1 cellular context compared by ENCODE assay signal in the genomic region with DNA sequence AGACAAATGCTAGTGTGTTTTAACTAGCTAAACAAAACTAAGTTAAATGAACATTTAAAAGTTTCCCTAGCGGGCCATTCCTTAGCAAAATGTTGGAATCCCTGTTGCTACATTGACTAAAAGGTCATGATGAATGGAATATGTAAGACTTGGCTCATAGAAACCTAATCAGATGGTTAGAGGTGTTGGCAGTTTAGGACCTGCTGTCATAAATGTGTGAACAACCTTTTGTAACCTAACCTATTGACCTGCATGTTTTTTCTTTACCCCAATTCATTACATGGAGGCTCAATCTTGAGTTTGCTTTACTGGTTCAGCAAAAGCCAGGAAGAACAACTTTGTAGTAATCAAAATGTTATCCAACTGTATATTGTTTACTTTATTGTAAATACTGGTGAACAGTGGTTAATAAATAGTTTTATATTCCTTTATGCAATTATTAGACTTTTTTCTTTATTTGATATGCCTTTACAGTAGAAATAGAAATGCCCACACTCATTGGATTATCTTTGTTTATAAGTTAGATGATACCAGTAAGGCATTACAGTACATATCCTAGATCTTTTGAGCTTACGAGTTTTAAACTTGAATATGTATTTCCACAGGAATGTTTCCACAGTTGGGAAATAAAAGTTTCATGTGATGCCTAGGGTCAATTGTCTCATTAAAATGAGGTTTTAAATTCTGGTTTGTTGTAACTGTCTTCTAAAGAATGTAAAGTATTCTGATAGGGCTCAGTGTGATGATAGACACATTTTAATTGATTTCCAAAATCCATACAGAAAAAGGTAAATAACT.
TF ChIP-seq lines count a peak whose summit lies in the region.

No MANE protein-coding gene starts in this region.

TF ChIP-seq in K562, 482 proteins besides CTCF, POLR2A, EP300 and RAD21 (continued from another document and continues in another):
- TF ChIP-seq, protein P1, sequence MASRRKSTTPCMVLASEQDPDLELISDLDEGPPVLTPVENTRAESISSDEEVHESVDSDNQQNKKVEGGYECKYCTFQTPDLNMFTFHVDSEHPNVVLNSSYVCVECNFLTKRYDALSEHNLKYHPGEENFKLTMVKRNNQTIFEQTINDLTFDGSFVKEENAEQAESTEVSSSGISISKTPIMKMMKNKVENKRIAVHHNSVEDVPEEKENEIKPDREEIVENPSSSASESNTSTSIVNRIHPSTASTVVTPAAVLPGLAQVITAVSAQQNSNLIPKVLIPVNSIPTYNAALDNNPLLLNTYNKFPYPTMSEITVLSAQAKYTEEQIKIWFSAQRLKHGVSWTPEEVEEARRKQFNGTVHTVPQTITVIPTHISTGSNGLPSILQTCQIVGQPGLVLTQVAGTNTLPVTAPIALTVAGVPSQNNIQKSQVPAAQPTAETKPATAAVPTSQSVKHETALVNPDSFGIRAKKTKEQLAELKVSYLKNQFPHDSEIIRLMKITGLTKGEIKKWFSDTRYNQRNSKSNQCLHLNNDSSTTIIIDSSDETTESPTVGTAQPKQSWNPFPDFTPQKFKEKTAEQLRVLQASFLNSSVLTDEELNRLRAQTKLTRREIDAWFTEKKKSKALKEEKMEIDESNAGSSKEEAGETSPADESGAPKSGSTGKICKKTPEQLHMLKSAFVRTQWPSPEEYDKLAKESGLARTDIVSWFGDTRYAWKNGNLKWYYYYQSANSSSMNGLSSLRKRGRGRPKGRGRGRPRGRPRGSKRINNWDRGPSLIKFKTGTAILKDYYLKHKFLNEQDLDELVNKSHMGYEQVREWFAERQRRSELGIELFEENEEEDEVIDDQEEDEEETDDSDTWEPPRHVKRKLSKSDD (conservative IDR thresholded peaks at IDR 0.05; ENCODE audit: low read length) = no peak
- TF ChIP-seq, protein P2, sequence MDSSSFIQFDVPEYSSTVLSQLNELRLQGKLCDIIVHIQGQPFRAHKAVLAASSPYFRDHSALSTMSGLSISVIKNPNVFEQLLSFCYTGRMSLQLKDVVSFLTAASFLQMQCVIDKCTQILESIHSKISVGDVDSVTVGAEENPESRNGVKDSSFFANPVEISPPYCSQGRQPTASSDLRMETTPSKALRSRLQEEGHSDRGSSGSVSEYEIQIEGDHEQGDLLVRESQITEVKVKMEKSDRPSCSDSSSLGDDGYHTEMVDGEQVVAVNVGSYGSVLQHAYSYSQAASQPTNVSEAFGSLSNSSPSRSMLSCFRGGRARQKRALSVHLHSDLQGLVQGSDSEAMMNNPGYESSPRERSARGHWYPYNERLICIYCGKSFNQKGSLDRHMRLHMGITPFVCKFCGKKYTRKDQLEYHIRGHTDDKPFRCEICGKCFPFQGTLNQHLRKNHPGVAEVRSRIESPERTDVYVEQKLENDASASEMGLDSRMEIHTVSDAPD (CRISPR knock-in tag; IDR thresholded peaks at IDR 0.05) = no peak
- TF ChIP-seq, protein P3, sequence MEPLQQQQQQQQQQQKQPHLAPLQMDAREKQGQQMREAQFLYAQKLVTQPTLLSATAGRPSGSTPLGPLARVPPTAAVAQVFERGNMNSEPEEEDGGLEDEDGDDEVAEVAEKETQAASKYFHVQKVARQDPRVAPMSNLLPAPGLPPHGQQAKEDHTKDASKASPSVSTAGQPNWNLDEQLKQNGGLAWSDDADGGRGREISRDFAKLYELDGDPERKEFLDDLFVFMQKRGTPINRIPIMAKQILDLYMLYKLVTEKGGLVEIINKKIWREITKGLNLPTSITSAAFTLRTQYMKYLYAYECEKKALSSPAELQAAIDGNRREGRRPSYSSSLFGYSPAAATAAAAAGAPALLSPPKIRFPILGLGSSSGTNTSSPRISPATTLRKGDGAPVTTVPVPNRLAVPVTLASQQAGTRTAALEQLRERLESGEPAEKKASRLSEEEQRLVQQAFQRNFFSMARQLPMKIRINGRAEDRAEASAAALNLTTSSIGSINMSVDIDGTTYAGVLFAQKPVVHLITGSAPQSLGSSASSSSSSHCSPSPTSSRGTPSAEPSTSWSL (CRISPR knock-in tag; IDR thresholded peaks at IDR 0.05; ENCODE audit: borderline replicate concordance) = no peak
- TF ChIP-seq FOXK1 (CRISPR knock-in tag; IDR thresholded peaks at IDR 0.05; ENCODE audit: borderline replicate concordance) = no peak
- TF ChIP-seq ERF (CRISPR knock-in tag; IDR thresholded peaks at IDR 0.05) = no peak
- TF ChIP-seq MTF1 (CRISPR knock-in tag; IDR thresholded peaks at IDR 0.05; ENCODE audit: borderline replicate concordance) = no peak
- TF ChIP-seq, protein P4, sequence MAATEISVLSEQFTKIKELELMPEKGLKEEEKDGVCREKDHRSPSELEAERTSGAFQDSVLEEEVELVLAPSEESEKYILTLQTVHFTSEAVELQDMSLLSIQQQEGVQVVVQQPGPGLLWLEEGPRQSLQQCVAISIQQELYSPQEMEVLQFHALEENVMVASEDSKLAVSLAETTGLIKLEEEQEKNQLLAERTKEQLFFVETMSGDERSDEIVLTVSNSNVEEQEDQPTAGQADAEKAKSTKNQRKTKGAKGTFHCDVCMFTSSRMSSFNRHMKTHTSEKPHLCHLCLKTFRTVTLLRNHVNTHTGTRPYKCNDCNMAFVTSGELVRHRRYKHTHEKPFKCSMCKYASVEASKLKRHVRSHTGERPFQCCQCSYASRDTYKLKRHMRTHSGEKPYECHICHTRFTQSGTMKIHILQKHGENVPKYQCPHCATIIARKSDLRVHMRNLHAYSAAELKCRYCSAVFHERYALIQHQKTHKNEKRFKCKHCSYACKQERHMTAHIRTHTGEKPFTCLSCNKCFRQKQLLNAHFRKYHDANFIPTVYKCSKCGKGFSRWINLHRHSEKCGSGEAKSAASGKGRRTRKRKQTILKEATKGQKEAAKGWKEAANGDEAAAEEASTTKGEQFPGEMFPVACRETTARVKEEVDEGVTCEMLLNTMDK (IDR thresholded peaks at IDR 0.05; ENCODE audit: borderline replicate concordance, insufficient read depth, low read depth, low read length, poor library complexity, severe bottlenecking) = no peak
- no peak for TF ChIP-seq NFATC3 (IDR thresholded peaks at IDR 0.05)
- no peak for TF ChIP-seq KAT8 (IDR thresholded peaks at IDR 0.05; ENCODE audit: low read depth)
- no peak for TF ChIP-seq TCF7L2 (IDR thresholded peaks at IDR 0.05; ENCODE audit: low read depth, low read length)
- TF ChIP-seq, protein P5, sequence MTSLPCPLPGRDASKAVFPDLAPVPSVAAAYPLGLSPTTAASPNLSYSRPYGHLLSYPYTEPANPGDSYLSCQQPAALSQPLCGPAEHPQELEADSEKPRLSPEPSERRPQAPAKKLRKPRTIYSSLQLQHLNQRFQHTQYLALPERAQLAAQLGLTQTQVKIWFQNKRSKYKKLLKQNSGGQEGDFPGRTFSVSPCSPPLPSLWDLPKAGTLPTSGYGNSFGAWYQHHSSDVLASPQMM (CRISPR knock-in tag; IDR thresholded peaks at IDR 0.05) = 0 out of 2 replicates have a peak, but pooled peaks have one; percentile 34
- TF ChIP-seq KLF13 (tag; IDR thresholded peaks at IDR 0.05; ENCODE audit: borderline replicate concordance, low read depth) = no peak
- no peak for TF ChIP-seq CHD2 (IDR thresholded peaks at IDR 0.05; ENCODE audit: low read depth, low read length)
- TF ChIP-seq ILF3 (IDR thresholded peaks at IDR 0.05; ENCODE audit: borderline replicate concordance) = peak; percentile 83
- TF ChIP-seq KLF16 (IDR thresholded peaks at IDR 0.05) = no peak
- TF ChIP-seq SUPT5H (IDR thresholded peaks at IDR 0.05) = peak; percentile 69
- TF ChIP-seq, protein P6, sequence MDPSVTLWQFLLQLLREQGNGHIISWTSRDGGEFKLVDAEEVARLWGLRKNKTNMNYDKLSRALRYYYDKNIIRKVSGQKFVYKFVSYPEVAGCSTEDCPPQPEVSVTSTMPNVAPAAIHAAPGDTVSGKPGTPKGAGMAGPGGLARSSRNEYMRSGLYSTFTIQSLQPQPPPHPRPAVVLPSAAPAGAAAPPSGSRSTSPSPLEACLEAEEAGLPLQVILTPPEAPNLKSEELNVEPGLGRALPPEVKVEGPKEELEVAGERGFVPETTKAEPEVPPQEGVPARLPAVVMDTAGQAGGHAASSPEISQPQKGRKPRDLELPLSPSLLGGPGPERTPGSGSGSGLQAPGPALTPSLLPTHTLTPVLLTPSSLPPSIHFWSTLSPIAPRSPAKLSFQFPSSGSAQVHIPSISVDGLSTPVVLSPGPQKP (CRISPR knock-in tag; IDR thresholded peaks at IDR 0.05) = no peak
- TF ChIP-seq RBM17 (IDR thresholded peaks at IDR 0.05; ENCODE audit: borderline replicate concordance, low read depth, low read length) = no peak
- TF ChIP-seq, protein P7, sequence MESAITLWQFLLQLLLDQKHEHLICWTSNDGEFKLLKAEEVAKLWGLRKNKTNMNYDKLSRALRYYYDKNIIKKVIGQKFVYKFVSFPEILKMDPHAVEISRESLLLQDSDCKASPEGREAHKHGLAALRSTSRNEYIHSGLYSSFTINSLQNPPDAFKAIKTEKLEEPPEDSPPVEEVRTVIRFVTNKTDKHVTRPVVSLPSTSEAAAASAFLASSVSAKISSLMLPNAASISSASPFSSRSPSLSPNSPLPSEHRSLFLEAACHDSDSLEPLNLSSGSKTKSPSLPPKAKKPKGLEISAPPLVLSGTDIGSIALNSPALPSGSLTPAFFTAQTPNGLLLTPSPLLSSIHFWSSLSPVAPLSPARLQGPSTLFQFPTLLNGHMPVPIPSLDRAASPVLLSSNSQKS (CRISPR knock-in tag; IDR thresholded peaks at IDR 0.05) = no peak
- TF ChIP-seq, protein P8, sequence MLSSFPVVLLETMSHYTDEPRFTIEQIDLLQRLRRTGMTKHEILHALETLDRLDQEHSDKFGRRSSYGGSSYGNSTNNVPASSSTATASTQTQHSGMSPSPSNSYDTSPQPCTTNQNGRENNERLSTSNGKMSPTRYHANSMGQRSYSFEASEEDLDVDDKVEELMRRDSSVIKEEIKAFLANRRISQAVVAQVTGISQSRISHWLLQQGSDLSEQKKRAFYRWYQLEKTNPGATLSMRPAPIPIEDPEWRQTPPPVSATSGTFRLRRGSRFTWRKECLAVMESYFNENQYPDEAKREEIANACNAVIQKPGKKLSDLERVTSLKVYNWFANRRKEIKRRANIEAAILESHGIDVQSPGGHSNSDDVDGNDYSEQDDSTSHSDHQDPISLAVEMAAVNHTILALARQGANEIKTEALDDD (IDR thresholded peaks at IDR 0.05) = peak; percentile 79
- no peak for TF ChIP-seq ZNF354B (CRISPR knock-in tag; IDR thresholded peaks at IDR 0.05)
- no peak for TF ChIP-seq ZNF12 (CRISPR knock-in tag; IDR thresholded peaks at IDR 0.05)
- TF ChIP-seq, protein P9, sequence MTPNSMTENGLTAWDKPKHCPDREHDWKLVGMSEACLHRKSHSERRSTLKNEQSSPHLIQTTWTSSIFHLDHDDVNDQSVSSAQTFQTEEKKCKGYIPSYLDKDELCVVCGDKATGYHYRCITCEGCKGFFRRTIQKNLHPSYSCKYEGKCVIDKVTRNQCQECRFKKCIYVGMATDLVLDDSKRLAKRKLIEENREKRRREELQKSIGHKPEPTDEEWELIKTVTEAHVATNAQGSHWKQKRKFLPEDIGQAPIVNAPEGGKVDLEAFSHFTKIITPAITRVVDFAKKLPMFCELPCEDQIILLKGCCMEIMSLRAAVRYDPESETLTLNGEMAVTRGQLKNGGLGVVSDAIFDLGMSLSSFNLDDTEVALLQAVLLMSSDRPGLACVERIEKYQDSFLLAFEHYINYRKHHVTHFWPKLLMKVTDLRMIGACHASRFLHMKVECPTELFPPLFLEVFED (CRISPR knock-in tag; conservative IDR thresholded peaks at IDR 0.05) = peak; percentile 57; the same call in 1 of the 2 replicates
- no peak for TF ChIP-seq ZNF436 (CRISPR knock-in tag; IDR thresholded peaks at IDR 0.05)
- no peak for TF ChIP-seq PTBP1 (IDR thresholded peaks at IDR 0.05; ENCODE audit: low read depth, low read length)
- TF ChIP-seq, protein P10, sequence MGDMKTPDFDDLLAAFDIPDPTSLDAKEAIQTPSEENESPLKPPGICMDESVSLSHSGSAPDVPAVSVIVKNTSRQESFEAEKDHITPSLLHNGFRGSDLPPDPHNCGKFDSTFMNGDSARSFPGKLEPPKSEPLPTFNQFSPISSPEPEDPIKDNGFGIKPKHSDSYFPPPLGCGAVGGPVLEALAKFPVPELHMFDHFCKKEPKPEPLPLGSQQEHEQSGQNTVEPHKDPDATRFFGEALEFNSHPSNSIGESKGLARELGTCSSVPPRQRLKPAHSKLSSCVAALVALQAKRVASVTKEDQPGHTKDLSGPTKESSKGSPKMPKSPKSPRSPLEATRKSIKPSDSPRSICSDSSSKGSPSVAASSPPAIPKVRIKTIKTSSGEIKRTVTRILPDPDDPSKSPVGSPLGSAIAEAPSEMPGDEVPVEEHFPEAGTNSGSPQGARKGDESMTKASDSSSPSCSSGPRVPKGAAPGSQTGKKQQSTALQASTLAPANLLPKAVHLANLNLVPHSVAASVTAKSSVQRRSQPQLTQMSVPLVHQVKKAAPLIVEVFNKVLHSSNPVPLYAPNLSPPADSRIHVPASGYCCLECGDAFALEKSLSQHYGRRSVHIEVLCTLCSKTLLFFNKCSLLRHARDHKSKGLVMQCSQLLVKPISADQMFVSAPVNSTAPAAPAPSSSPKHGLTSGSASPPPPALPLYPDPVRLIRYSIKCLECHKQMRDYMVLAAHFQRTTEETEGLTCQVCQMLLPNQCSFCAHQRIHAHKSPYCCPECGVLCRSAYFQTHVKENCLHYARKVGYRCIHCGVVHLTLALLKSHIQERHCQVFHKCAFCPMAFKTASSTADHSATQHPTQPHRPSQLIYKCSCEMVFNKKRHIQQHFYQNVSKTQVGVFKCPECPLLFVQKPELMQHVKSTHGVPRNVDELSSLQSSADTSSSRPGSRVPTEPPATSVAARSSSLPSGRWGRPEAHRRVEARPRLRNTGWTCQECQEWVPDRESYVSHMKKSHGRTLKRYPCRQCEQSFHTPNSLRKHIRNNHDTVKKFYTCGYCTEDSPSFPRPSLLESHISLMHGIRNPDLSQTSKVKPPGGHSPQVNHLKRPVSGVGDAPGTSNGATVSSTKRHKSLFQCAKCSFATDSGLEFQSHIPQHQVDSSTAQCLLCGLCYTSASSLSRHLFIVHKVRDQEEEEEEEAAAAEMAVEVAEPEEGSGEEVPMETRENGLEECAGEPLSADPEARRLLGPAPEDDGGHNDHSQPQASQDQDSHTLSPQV (IDR thresholded peaks at IDR 0.05) = no peak
- TF ChIP-seq, protein P11, sequence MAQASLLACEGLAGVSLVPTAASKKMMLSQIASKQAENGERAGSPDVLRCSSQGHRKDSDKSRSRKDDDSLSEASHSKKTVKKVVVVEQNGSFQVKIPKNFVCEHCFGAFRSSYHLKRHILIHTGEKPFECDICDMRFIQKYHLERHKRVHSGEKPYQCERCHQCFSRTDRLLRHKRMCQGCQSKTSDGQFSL (CRISPR knock-in tag; IDR thresholded peaks at IDR 0.05) = no peak
- TF ChIP-seq, protein P11 (tag; IDR thresholded peaks at IDR 0.05) = no peak
- no peak for TF ChIP-seq SRF (CRISPR knock-in tag; IDR thresholded peaks at IDR 0.05)
- TF ChIP-seq, protein P12, sequence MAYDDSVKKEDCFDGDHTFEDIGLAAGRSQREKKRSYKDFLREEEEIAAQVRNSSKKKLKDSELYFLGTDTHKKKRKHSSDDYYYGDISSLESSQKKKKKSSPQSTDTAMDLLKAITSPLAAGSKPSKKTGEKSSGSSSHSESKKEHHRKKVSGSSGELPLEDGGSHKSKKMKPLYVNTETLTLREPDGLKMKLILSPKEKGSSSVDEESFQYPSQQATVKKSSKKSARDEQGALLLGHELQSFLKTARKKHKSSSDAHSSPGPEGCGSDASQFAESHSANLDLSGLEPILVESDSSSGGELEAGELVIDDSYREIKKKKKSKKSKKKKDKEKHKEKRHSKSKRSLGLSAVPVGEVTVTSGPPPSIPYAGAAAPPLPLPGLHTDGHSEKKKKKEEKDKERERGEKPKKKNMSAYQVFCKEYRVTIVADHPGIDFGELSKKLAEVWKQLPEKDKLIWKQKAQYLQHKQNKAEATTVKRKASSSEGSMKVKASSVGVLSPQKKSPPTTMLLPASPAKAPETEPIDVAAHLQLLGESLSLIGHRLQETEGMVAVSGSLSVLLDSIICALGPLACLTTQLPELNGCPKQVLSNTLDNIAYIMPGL (CRISPR knock-in tag; IDR thresholded peaks at IDR 0.05) = no peak
- peak; percentile 88 for TF ChIP-seq POLR2AphosphoS2 (IDR thresholded peaks at IDR 0.05; ENCODE audit: low read length)
- no peak for TF ChIP-seq ZKSCAN1 (IDR thresholded peaks at IDR 0.05; ENCODE audit: low read depth, low read length)
- TF ChIP-seq XRCC3 (IDR thresholded peaks at IDR 0.05) = no peak
